In the genomic region with DNA sequence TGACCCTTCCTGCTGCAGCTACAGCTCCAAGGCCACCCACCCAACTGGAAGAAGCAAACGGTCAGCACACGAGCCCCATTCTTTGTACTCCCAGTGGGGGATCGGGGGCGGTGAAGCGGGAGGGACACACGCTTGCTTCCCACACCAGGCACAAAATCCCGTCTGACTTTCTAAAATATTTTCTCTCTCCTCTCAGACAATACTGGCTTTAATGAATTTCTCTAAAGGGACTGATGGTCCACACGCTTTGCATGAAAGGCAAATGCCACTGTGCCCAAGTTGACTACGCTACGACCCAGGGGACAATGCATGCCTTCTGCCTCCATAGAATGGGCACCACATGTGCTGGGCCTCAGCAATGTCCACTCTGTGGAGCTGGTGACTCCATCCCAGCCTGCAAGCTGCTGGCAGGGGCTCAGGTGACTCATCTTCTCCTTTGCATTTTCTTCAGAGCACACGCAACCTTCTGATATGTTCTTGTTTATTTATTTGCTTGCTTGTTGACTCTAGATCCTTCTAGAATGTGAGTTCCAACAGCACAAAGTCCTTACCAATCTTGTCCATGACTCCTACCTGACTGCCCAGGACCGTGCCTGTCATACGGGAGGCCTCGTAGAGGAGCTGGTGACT, we compare ENCODE assay signal across 9 cellular contexts. TPM values are rescaled to one million over a fixed set of nuclear protein-coding genes. Genes with fewer than 3 reads are reported as not detected.
DNase-seq lines count a peak whose midpoint lies in the region; ATAC-seq and TF ChIP-seq lines count a peak whose summit lies in the region.
"Had no signal": no experiment of that assay in that cellular context is flagged by ENCODE, and none has a peak within 500 bp of the region (broad histone marks: within the 10 kb centered on the region; RNA-seq: fewer than 3 reads in every experiment).

No MANE protein-coding gene starts in this region.

- no peak overlapping the region for H3K9ac ChIP-seq in IMR-90 (ENCODE audit: low read depth, low read length)

- H3K9me1 ChIP-seq in IMR-90 (ENCODE audit: insufficient read depth, low read length) = peaks cover 36% of the 10 kb centered on the region

- CTCF ChIA-PET in IMR-90 (lab: Yijun Ruan, JAX) = interaction anchor here (1.0 to 1.3 kb wide), 5 partner anchors 18 to 676 kb away, joined by 3 read pairs; no protein-coding TSS in a partner anchor

- H2AK9ac ChIP-seq in IMR-90 (replicated peaks; ENCODE audit: low read depth, low read length, poor library complexity) = peak overlapping the region; percentile 79

- H3K4me3 ChIP-seq in IMR-90 (ENCODE audit: insufficient read depth, low read depth, low read length) (no peak overlapping the region), choroid plexus epithelial cell (ENCODE audit: low read depth, low read length) (no peak overlapping the region), muscle layer of duodenum (ENCODE audit: low read depth in 1 of 2, low read length in 2 of 2) (no peak overlapping the region)

- peak overlapping the region in 1 of 2 experiments; percentile 70; a peak in 1 of 4 replicates for H4K8ac ChIP-seq in IMR-90 (ENCODE audit: low read depth in 2 of 2, low read length in 2 of 2)

- no peak overlapping the region for H3K23ac ChIP-seq in IMR-90 (ENCODE audit: low read depth, low read length)

- H3K36me3 ChIP-seq in IMR-90 (ENCODE audit: control insufficient read depth, insufficient read depth, low read length) (no peaks in the 10 kb centered on the region), muscle layer of duodenum (ENCODE audit: control insufficient read depth in 1 of 2, insufficient read depth in 2 of 2, low read length in 2 of 2) (no peaks in the 10 kb centered on the region)

- no TSS peak for BruUV-seq in IMR-90 (replicated peaks; lab: Mats Ljungman, UMichigan)

- H3K18ac ChIP-seq in IMR-90 (ENCODE audit: low read depth, low read length) = no peak overlapping the region

- POLR2A ChIA-PET in IMR-90 (lab: Charles Lee; ENCODE audit: unreplicated experiment) = no interaction called here

- peak overlapping the region; percentile 24 for H2AFZ ChIP-seq in IMR-90 (replicated peaks; ENCODE audit: low read length, poor library complexity)

- H2BK5ac ChIP-seq in IMR-90 (ENCODE audit: low read depth, low read length, poor library complexity, severe bottlenecking) = peak overlapping the region; percentile 25

- H3K27me3 ChIP-seq in IMR-90 (ENCODE audit: control insufficient read depth, insufficient read depth, low read length) (no peaks in the 10 kb centered on the region), muscle layer of duodenum (ENCODE audit: low read depth, low read length) (no peaks in the 10 kb centered on the region)

- TF ChIP-seq POLR2A in IMR-90 (IDR thresholded peaks at IDR 0.05; ENCODE audit: low read depth, low read length) = no peak

- TF ChIP-seq CTCF in IMR-90 (conservative IDR thresholded peaks at IDR 0.05; ENCODE audit: low read depth, low read length) (no peak), choroid plexus epithelial cell (conservative IDR thresholded peaks at IDR 0.05; ENCODE audit: low read depth, low read length) (no peak)

- H2AK5ac ChIP-seq in IMR-90 (ENCODE audit: low read depth, low read length) = peak overlapping the region; percentile 92

- WGBS in IMR-90 (ENCODE audit: extremely low coverage in 2 of 2, insufficient read length in 1 of 2), 2 experiments = 91% methylated on average over 6 of the region's 14 CpGs; no CpG with 5 or more reads in 1 of the 2 experiments

- DNase-seq in AG08395 (ENCODE audit: low spot score) (peak; percentile 89), IMR-90 (peak; percentile 90), choroid plexus epithelial cell (ENCODE audit: low read depth) (peak; percentile 82), LoVo (ENCODE audit: low spot score) (no peak), NCI-H2029 treated with DMSO at 0.1 percent for 48 hours (lab: John Stamatoyannopoulos, UW) (no peak), G401 (ENCODE audit: low spot score) (no peak)
- DNase-seq: NCI-H2227 treated with DMSO at 0.1 percent for 48 hours had no signal

- H3K27ac ChIP-seq in IMR-90 (ENCODE audit: insufficient read depth, low read length) (peak overlapping the region; percentile 23; the same call in 1 of the 2 replicates), muscle layer of duodenum (ENCODE audit: low read length) (peak overlapping the region; percentile 1)

- dilution Hi-C loops in IMR-90 (cut with HindIII; ENCODE audit: low sequenced_read_pairs, unreplicated experiment) = no loop called here

- peaks cover 17 to 90% of the 10 kb centered on the region in 2 experiments for H3K79me1 ChIP-seq in IMR-90 (ENCODE audit: low read depth in 1 of 2, low read length in 2 of 2)

- H3K4ac ChIP-seq in IMR-90 (ENCODE audit: low read depth, low read length) = peak overlapping the region; percentile 68

- in situ Hi-C loops in IMR-90 (cut with MboI; ENCODE audit: low sequenced_read_pairs) = loop anchor here (25.0 kb wide), 1 partner anchor 364 kb away; no protein-coding TSS in a partner anchor
- in situ Hi-C loops in G401 (cut with HindIII; ENCODE audit: low sequenced_read_pairs) = no loop called here

- peak overlapping the region; percentile 70 for H2BK120ac ChIP-seq in IMR-90 (ENCODE audit: low read depth, low read length)

- H3K14ac ChIP-seq in IMR-90 (replicated peaks; ENCODE audit: low read depth, low read length) = peak overlapping the region; percentile 39; the same call in 1 of the 2 replicates

- peak overlapping the region; percentile 58 for H2BK20ac ChIP-seq in IMR-90 (ENCODE audit: low read depth, low read length)

- H4K5ac ChIP-seq in IMR-90 (ENCODE audit: low read depth, low read length) = no peak overlapping the region

- H4K91ac ChIP-seq in IMR-90 (ENCODE audit: insufficient read depth, low read depth, low read length) = peak overlapping the region; percentile 67

- TF ChIP-seq RAD21 in IMR-90 (IDR thresholded peaks at IDR 0.05; ENCODE audit: low read length) = peak; percentile 27

- peaks cover 4% of the 10 kb centered on the region; the same call in 1 of the 2 replicates for H4K20me1 ChIP-seq in IMR-90 (ENCODE audit: insufficient read depth, low read length)

- intact Hi-C loops in IMR-90 (cut with micrococcal nuclease) = no loop called here

- peaks cover 42% of the 10 kb centered on the region for H3K4me1 ChIP-seq in IMR-90 (ENCODE audit: control insufficient read depth, insufficient read depth, low read length)
- peaks cover 34 to 52% of the 10 kb centered on the region in 2 donors for H3K4me1 ChIP-seq in muscle layer of duodenum (ENCODE audit: control insufficient read depth in 1 of 2, insufficient read depth in 2 of 2, low read length in 2 of 2)

- H3K4me2 ChIP-seq in IMR-90 (ENCODE audit: low read depth, low read length) = peak overlapping the region; percentile 44; the same call in 1 of the 2 replicates

- ATAC-seq in IMR-90 (ENCODE audit: low read depth) = peak; percentile 65
- no peak for ATAC-seq in HG02642 (IDR thresholded peaks at IDR 0.05; ENCODE audit: poor library complexity, unreplicated experiment)

- H3K9me3 ChIP-seq in IMR-90 (ENCODE audit: control insufficient read depth, insufficient read depth, low read length) (no peaks in the 10 kb centered on the region), muscle layer of duodenum (ENCODE audit: control insufficient read depth in 1 of 2, low read length in 2 of 2) (no peaks in the 10 kb centered on the region)

- H2BK15ac ChIP-seq in IMR-90 (ENCODE audit: low read depth, low read length) = peak overlapping the region; percentile 80; the same call in 1 of the 3 replicates

- H3K56ac ChIP-seq in IMR-90 (ENCODE audit: extremely low read depth, insufficient read depth, low read length) = no peak overlapping the region

TF ChIP-seq in IMR-90, 13 proteins besides CTCF, POLR2A, EP300 and RAD21:
- TF ChIP-seq FOS (IDR thresholded peaks at IDR 0.05; ENCODE audit: low read depth, low read length) = peak; percentile 93
- no peak for TF ChIP-seq MAFK (IDR thresholded peaks at IDR 0.05; ENCODE audit: low read depth, low read length)
- TF ChIP-seq RCOR1 (IDR thresholded peaks at IDR 0.05; ENCODE audit: insufficient replicate concordance, low read length) = peak; percentile 21
- TF ChIP-seq MXI1 (IDR thresholded peaks at IDR 0.05; ENCODE audit: borderline replicate concordance, low read depth, low read length) = peak; percentile 74
- TF ChIP-seq BHLHE40 (IDR thresholded peaks at IDR 0.05; ENCODE audit: low read depth, low read length) = peak; percentile 67; the same call in 1 of the 2 replicates
- peak; percentile 69; the same call in 1 of the 2 replicates for TF ChIP-seq CEBPB (IDR thresholded peaks at IDR 0.05; ENCODE audit: low read depth, low read length)

RNA-seq across cellular contexts. Expression of a gene that starts 15.6 kb away (rescaled TPM):
- 5.0 TPM in 2 replicates for total RNA-seq in IMR-90 (2012; rRNA removed)
- polyA plus RNA-seq in IMR-90 (2012; rRNA removed) = 2.9 and 3.1 TPM in 2 replicates
- 1.9 and 2.6 TPM in 2 replicates for polyA plus RNA-seq in IMR-90 (2012; cell fraction: cytosol; rRNA removed)
- polyA plus RNA-seq in IMR-90 (2012; cell fraction: nucleus; rRNA removed; ENCODE audit: low replicate concordance) = 6.1 and 7.9 TPM in 2 replicates
- total RNA-seq in G401 (2014; rRNA removed; shearing (Covaris generic)) = 0.55 and 2.4 TPM in 2 replicates

RNA-seq across cellular contexts. Expression of a gene that starts 34.0 kb away (rescaled TPM):
- 32.4 and 59.2 TPM in 2 replicates for total RNA-seq in IMR-90 (2012; rRNA removed)
- 31.7 and 40.4 TPM in 2 replicates for polyA plus RNA-seq in IMR-90 (2012; rRNA removed)
- 13.3 and 15.9 TPM in 2 replicates for polyA plus RNA-seq in IMR-90 (2012; cell fraction: cytosol; rRNA removed)
- 5.0 and 14.4 TPM in 2 replicates for polyA plus RNA-seq in IMR-90 (2012; cell fraction: nucleus; rRNA removed; ENCODE audit: low replicate concordance)
- 104 and 105 TPM in 2 replicates for total RNA-seq in G401 (2014; rRNA removed; shearing (Covaris generic))

Comparison
In these comparisons a context has a peak if more than half of its experiments do, and no peak if none do; other contexts are left out.
1. DNase-seq: peak in AG08395 (single experiment), IMR-90 (single experiment) and choroid plexus epithelial cell (single experiment); none in LoVo (single experiment), NCI-H2029 treated with DMSO at 0.1 percent for 48 hours (single experiment) and G401 (single experiment).